Comparison of ENCODE assay signal across 9 cellular contexts in the genomic region with DNA sequence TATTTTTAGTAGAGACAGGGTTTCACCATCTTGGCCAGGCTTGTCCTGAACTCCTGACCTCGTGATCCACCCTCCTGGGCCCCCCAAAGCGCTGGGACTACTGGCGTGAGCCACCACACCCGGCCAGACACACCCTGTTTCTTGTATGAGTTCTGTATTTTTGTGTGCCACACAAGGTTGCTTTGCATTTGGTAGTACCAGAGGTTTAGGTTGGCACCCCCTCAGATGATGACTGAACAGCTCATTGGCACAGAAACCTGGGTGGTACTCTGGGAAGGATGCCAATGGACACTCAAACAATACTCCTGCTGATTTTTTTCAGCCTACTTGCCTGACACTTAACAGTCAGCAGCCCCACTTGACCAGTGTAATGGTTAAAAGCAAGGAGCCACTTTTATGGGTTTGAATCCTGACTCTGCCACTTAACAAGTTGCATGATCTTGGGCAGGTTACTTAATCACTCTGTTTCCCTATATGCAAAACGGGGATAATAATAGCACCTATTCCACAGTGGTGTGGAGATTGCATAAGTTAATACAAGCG. TPM values are rescaled to one million over a fixed set of nuclear protein-coding genes. Genes with fewer than 3 reads are reported as not detected.
DNase-seq lines count a peak whose midpoint lies in the region; ATAC-seq and TF ChIP-seq lines count a peak whose summit lies in the region.
"Had no signal": no experiment of that assay in that cellular context is flagged by ENCODE, and none has a peak within 500 bp of the region (broad histone marks: within the 10 kb centered on the region; RNA-seq: fewer than 3 reads in every experiment).

No MANE protein-coding gene starts in this region.

- ATAC-seq in GM18907 (IDR thresholded peaks at IDR 0.05; ENCODE audit: unreplicated experiment) (peak; percentile 40), HG02884 (IDR thresholded peaks at IDR 0.05; ENCODE audit: unreplicated experiment) (no peak), GM21381 (IDR thresholded peaks at IDR 0.05; ENCODE audit: unreplicated experiment) (no peak), GM19023 (IDR thresholded peaks at IDR 0.05; ENCODE audit: unreplicated experiment) (no peak)

- POLR2A ChIA-PET in AG04450 (lab: Yijun Ruan, JAX) = no interaction called here

- no peak overlapping the region for H3K4me3 ChIP-seq in AG04450 (ENCODE audit: low read depth, low read length)
- no peak overlapping the region for H3K4me3 ChIP-seq in cardiac fibroblast (replicated peaks in 1 of 2; ENCODE audit: low read depth in 2 of 2, low read length in 2 of 2)

- H3K27ac ChIP-seq in AG04450 (ENCODE audit: low read depth, low read length) = peak overlapping the region; percentile 33

- CTCF ChIA-PET in AG04450 (lab: Charles Lee) = no interaction called here

- H3K9me3 ChIP-seq in AG04450 (ENCODE audit: control insufficient read depth, insufficient read depth, low read length) = no peaks in the 10 kb centered on the region; the same call in 1 of the 2 replicates

- DNase-seq in AG04450 (ENCODE audit: low read depth, low spot score) = no peak
- peak; percentile 79 for DNase-seq in NCI-H1105 treated with DMSO at 0.1 percent for 48 hours (lab: John Stamatoyannopoulos, UW)
- DNase-seq in cardiac fibroblast (ENCODE audit: low read depth in 2 of 2) = peak; percentile 27 to 34
- DNase-seq in stimulated activated CD4-positive, alpha-beta T cell treated with anti-CD3 and anti-CD28 coated beads, Interleukin-4, amount 100 ng/mL, for 1 hour = no peak
- DNase-seq: kidney glomerular epithelial cell had no signal

- no peaks in the 10 kb centered on the region for H3K27me3 ChIP-seq in AG04450 (ENCODE audit: control insufficient read depth, insufficient read depth, low read length)

- TF ChIP-seq CTCF in AG04450 (IDR thresholded peaks at IDR 0.05; ENCODE audit: low read depth, low read length) = no peak
- TF ChIP-seq CTCF in cardiac fibroblast (IDR thresholded peaks at IDR 0.05; ENCODE audit: low read depth, low read length) = no peak

RNA-seq across cellular contexts. Expression of a gene that starts 39.2 kb away (rescaled TPM):
- 2.7 and 2.9 TPM in 2 replicates for polyA plus RNA-seq in AG04450 (2011; rRNA removed)
- 0.37 TPM in 1 of 2 replicates, not detected in the other for polyA minus RNA-seq in AG04450 (2011; rRNA and poly(A)+ RNA removed)

RNA-seq across cellular contexts. Expression of a gene that starts 49.3 kb away (rescaled TPM):
- 132 and 166 TPM in 2 replicates for polyA plus RNA-seq in AG04450 (2011; rRNA removed)
- 71.1 and 102 TPM in 2 replicates for polyA minus RNA-seq in AG04450 (2011; rRNA and poly(A)+ RNA removed)

Comparison
In these comparisons a context has a peak if more than half of its experiments do, and no peak if none do; other contexts are left out.
1. DNase-seq: peak in NCI-H1105 treated with DMSO at 0.1 percent for 48 hours (single experiment) and cardiac fibroblast (2 of 2); none in AG04450 (single experiment) and stimulated activated CD4-positive, alpha-beta T cell treated with anti-CD3 and anti-CD28 coated beads, Interleukin-4, amount 100 ng/mL, for 1 hour (single experiment).